Comparison of ENCODE assay signal across 8 cellular contexts in the genomic region with DNA sequence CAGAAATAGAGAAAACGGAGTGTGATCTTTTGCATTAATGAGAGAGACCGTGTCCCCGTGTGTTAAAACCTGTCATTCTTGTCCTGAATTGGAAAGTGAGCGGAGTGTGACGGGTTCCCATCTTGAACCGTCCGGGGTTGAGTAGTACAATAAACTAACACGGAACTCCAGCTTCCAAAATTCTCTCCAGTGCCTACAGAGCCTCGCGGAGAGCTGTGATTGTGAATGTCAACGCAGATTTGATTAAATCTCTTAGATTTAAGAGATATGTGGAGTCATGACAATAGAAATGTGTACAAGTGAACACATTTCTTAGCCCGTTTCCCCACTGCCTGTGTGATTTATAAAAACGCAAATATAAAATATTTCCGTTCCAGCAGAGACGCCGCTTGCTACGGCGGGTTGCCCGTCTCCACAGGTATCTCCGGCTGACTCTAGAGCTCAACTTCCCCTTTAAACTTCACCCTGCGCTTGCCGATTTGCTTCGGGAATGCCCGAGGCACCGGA. TPM values are rescaled to one million over a fixed set of nuclear protein-coding genes. Genes with fewer than 3 reads are reported as not detected.
DNase-seq lines count a peak whose midpoint lies in the region; ATAC-seq and TF ChIP-seq lines count a peak whose summit lies in the region.

No MANE protein-coding gene starts in this region.

- H3K9ac ChIP-seq in mucosa of stomach (ENCODE audit: low read length): peak overlapping the region; percentile 99

- peak; percentile 23 for DNase-seq in activated gamma-delta T cell treated with Interleukin-2 at 50 U/mL for 16 hours
- no peak for DNase-seq in activated gamma-delta T cell (lab: John Stamatoyannopoulos, UW)
- peak; percentile 3 for DNase-seq in NCI-H1694 (lab: John Stamatoyannopoulos, UW)
- DNase-seq in activated CD4-positive, alpha-beta T cell treated with anti-CD3 and anti-CD28 coated beads, Interleukin-2, amount 50 U/mL, for 4 hours: peak; percentile 12 to 26
- DNase-seq in epithelial cell of proximal tubule (ENCODE audit: low read depth): peak; percentile 53
- peak; percentile 70 to 75 for DNase-seq in thyroid gland

- WGBS in thyroid gland, 2 donors: 0% methylated on average over 21 to 25 of the region's 25 CpGs

- peak; percentile 36 for ATAC-seq in HG02642 (IDR thresholded peaks at IDR 0.05; ENCODE audit: poor library complexity, unreplicated experiment)

- intact Hi-C loops in thyroid gland (cut with DNase I): no loop called here

- H3K36me3 ChIP-seq in mucosa of stomach (ENCODE audit: control insufficient read depth, insufficient read depth, low read length) (no peaks in the 10 kb centered on the region), thyroid gland (peaks cover 6 to 11% of the 10 kb centered on the region in 2 donors)

- H3K27me3 ChIP-seq in mucosa of stomach (ENCODE audit: control insufficient read depth, insufficient read depth, low read length): no peaks in the 10 kb centered on the region
- H3K27me3 ChIP-seq in thyroid gland: no peaks in the 10 kb centered on the region

- H3K27ac ChIP-seq in thyroid gland: peak overlapping the region; percentile 85 to 96 (median 94)

- H3K4me1 ChIP-seq in mucosa of stomach (ENCODE audit: control insufficient read depth, insufficient read depth, low read length): no peaks in the 10 kb centered on the region
- peaks cover 16 to 20% of the 10 kb centered on the region in 2 donors for H3K4me1 ChIP-seq in thyroid gland

- H3K9me3 ChIP-seq in mucosa of stomach (ENCODE audit: control insufficient read depth, low read length): no peaks in the 10 kb centered on the region
- no peaks in the 10 kb centered on the region for H3K9me3 ChIP-seq in thyroid gland

- peak overlapping the region; percentile 94 for H3K4me3 ChIP-seq in epithelial cell of proximal tubule (ENCODE audit: low read depth, low read length)
- peak overlapping the region; percentile 99 for H3K4me3 ChIP-seq in mucosa of stomach (ENCODE audit: low read length)
- H3K4me3 ChIP-seq in thyroid gland (replicated peaks in 1 of 3): peak overlapping the region; percentile 0 to 99 (median 94)

- no peak for TF ChIP-seq POLR2A in thyroid gland (IDR thresholded peaks at IDR 0.05)

- TF ChIP-seq CTCF in epithelial cell of proximal tubule (conservative IDR thresholded peaks at IDR 0.05; ENCODE audit: low read depth, low read length): no peak
- TF ChIP-seq CTCF in thyroid gland (IDR thresholded peaks at IDR 0.05): no peak

RNA-seq across cellular contexts. Expression of a gene that starts 0.5 kb away (rescaled TPM):
- total RNA-seq in epithelial cell of proximal tubule (82.2 and 85.7 TPM in 2 replicates), thyroid gland (10 to 100 TPM; 46.1 to 64.9 (median 54.9) TPM)
